28 cellular contexts compared by ENCODE assay signal in genomic region chr19:41136636-41137035, GRCh38. TPM values are rescaled to one million over a fixed set of nuclear protein-coding genes. Genes with fewer than 3 reads are reported as not detected.
DNase-seq lines count a peak whose midpoint lies in the region; ATAC-seq, FAIRE-seq and TF ChIP-seq lines count a peak whose summit lies in the region.
"Had no signal": no experiment of that assay in that cellular context is flagged by ENCODE, and none has a peak within 500 bp of the region (broad histone marks: within the 10 kb centered on the region; RNA-seq: fewer than 3 reads in every experiment).

No MANE protein-coding gene starts in this region.

- ATAC-seq in activated CD4-positive, alpha-beta T cell treated with anti-CD3 and anti-CD28 coated beads for 36 hours = no peak
- ATAC-seq in right lobe of liver = no peak
- ATAC-seq: PC-3 had no signal

- DNase-seq in activated CD4-positive, alpha-beta T cell treated with anti-CD3 and anti-CD28 coated beads for 36 hours = no peak
- DNase-seq in activated CD4-positive, alpha-beta T cell treated with anti-CD3 and anti-CD28 coated beads, Interleukin-2, amount 50 U/mL, for 48 hours = no peak
- DNase-seq in MV-4-11 (lab: John Stamatoyannopoulos, UW) (peak; percentile 16), osteocyte (ENCODE audit: extremely low spot score, unreplicated experiment) (no peak), right lobe of liver (no peak), H54 (ENCODE audit: insufficient read length, low spot score) (no peak), CD1c-positive myeloid dendritic cell (ENCODE audit: extremely low spot score) (no peak)
- DNase-seq: activated CD8-positive, alpha-beta memory T cell treated with anti-CD3 and anti-CD28 coated beads, Interleukin-2, amount 50 U/mL, for 4 hours; activated naive CD4-positive, alpha-beta T cell; DMS 273 treated with DMSO at 0.1 percent for 48 hours; GDM1; heart right ventricle; lower lobe of right lung; NCI-H1694 treated with DMSO at 0.1 percent for 48 hours; PC-3; SHP77 treated with DMSO at 0.1 percent for 48 hours; upper lobe of right lung had no signal

- peak overlapping the region; percentile 22 for H3K9ac ChIP-seq in iPS-18a (ENCODE audit: low read length)

- H3K27ac Mint-ChIP-seq in activated CD4-positive, alpha-beta T cell treated with anti-CD3 and anti-CD28 coated beads for 36 hours = no peak overlapping the region
- no peak overlapping the region for H3K27ac Mint-ChIP-seq in osteocyte (ENCODE audit: unreplicated experiment)
- H3K27ac Mint-ChIP-seq: stimulated activated naive CD8-positive, alpha-beta T cell treated with anti-CD3 and anti-CD28 coated beads, Interleukin-15, Interleukin-2, amounts not matched to agents 100 ng/mL and 50 ng/mL, for 24 hours had no signal

- POLR2A ChIA-PET in activated CD4-positive, alpha-beta T cell treated with anti-CD3 and anti-CD28 coated beads for 36 hours (lab: Charles Lee) = no interaction called here

- peak overlapping the region; percentile 38 for H3K4me3 ChIP-seq in iPS-18a (ENCODE audit: low read length)
- peak overlapping the region in 1 of 3 donors; percentile 51 for H3K4me3 ChIP-seq in right lobe of liver
- H3K4me3 ChIP-seq: HAP-1 had no signal

- H3K36me3 ChIP-seq in iPS-18a (ENCODE audit: control insufficient read depth, low read depth, low read length) (no peaks in the 10 kb centered on the region), right lobe of liver (no peaks in the 10 kb centered on the region)
- H3K36me3 ChIP-seq: HAP-1, heart right ventricle, lower lobe of right lung, prostate gland, upper lobe of right lung had no signal

- H3K4me3 Mint-ChIP-seq in activated CD4-positive, alpha-beta T cell treated with anti-CD3 and anti-CD28 coated beads for 36 hours = peak overlapping the region; percentile 76
- peak overlapping the region; percentile 18 for H3K4me3 Mint-ChIP-seq in osteocyte (ENCODE audit: unreplicated experiment)

- peaks cover 9% of the 10 kb centered on the region for H3K4me1 Mint-ChIP-seq in activated CD4-positive, alpha-beta T cell treated with anti-CD3 and anti-CD28 coated beads for 36 hours
- peaks cover 8% of the 10 kb centered on the region for H3K4me1 Mint-ChIP-seq in osteocyte (ENCODE audit: unreplicated experiment)

- no peaks in the 10 kb centered on the region for H3K36me3 Mint-ChIP-seq in activated CD4-positive, alpha-beta T cell treated with anti-CD3 and anti-CD28 coated beads for 36 hours (ENCODE audit: low read depth)
- H3K36me3 Mint-ChIP-seq in osteocyte (ENCODE audit: unreplicated experiment) = no peaks in the 10 kb centered on the region

- TF ChIP-seq CTCF in osteocyte (IDR thresholded peaks at IDR 0.05) (no peak), right lobe of liver (IDR thresholded peaks at IDR 0.05) (no peak)

- CTCF ChIA-PET in activated CD4-positive, alpha-beta T cell treated with anti-CD3 and anti-CD28 coated beads for 36 hours (lab: Charles Lee) = no interaction called here

- intact Hi-C loops in activated CD4-positive, alpha-beta T cell treated with anti-CD3 and anti-CD28 coated beads for 36 hours (cut with DNase I, micrococcal nuclease) = no loop called here
- intact Hi-C loops in right lobe of liver (cut with DNase I) = no loop called here

- WGBS in right lobe of liver (ENCODE audit: insufficient coverage, low coverage, low lambda C conversion rate, missing lambda C conversion rate) = 77% methylated on average over 12 of the region's 14 CpGs

- no peak for FAIRE-seq in H54 (lab: Jason Lieb, UNC)
- FAIRE-seq: A204.1, colon, islet of Langerhans had no signal

- H3K27me3 ChIP-seq in iPS-18a (ENCODE audit: control insufficient read depth, insufficient read depth, low read length) (peaks cover 8% of the 10 kb centered on the region), right lobe of liver (no peaks in the 10 kb centered on the region)
- H3K27me3 ChIP-seq: upper lobe of right lung had no signal

- H3K9me3 Mint-ChIP-seq in activated CD4-positive, alpha-beta T cell treated with anti-CD3 and anti-CD28 coated beads for 36 hours (ENCODE audit: low read depth) = no peaks in the 10 kb centered on the region
- no peaks in the 10 kb centered on the region for H3K9me3 Mint-ChIP-seq in osteocyte (ENCODE audit: unreplicated experiment)
- H3K9me3 Mint-ChIP-seq: stimulated activated naive CD8-positive, alpha-beta T cell treated with anti-CD3 and anti-CD28 coated beads, Interleukin-15, Interleukin-2, amounts not matched to agents 100 ng/mL and 50 ng/mL, for 24 hours had no signal

- no peaks in the 10 kb centered on the region for H3K9me3 ChIP-seq in iPS-18a (ENCODE audit: control insufficient read depth, low read depth, low read length)
- H3K9me3 ChIP-seq in right lobe of liver = no peaks in the 10 kb centered on the region
- H3K9me3 ChIP-seq: HAP-1, heart right ventricle, lower lobe of right lung, prostate gland, upper lobe of right lung had no signal

- H3K4me1 ChIP-seq in iPS-18a (ENCODE audit: control insufficient read depth, low read depth, low read length) (peaks cover 5% of the 10 kb centered on the region), right lobe of liver (peaks cover 0 to 6% (median 0%) of the 10 kb centered on the region in 4 donors)
- H3K4me1 ChIP-seq: HAP-1, lower lobe of right lung, prostate gland, upper lobe of right lung had no signal

- TF ChIP-seq POLR2A in right lobe of liver (IDR thresholded peaks at IDR 0.05) (no peak), H54 (IDR thresholded peaks at IDR 0.05; ENCODE audit: low read depth, low read length) (no peak)

- peaks cover 9% of the 10 kb centered on the region for H3K27me3 Mint-ChIP-seq in activated CD4-positive, alpha-beta T cell treated with anti-CD3 and anti-CD28 coated beads for 36 hours
- H3K27me3 Mint-ChIP-seq in osteocyte (ENCODE audit: unreplicated experiment) = peaks cover 23% of the 10 kb centered on the region

- no peak overlapping the region for H3K27ac ChIP-seq in iPS-18a (ENCODE audit: low read length)
- no peak overlapping the region for H3K27ac ChIP-seq in right lobe of liver
- H3K27ac ChIP-seq: prostate gland had no signal

RNA-seq across cellular contexts. Expression of gene CYP2F1, which starts 22.4 kb away (rescaled TPM):
- not detected for total RNA-seq in activated CD4-positive, alpha-beta T cell treated with anti-CD3 and anti-CD28 coated beads for 36 hours
- total RNA-seq in osteocyte (not detected in 2 replicates), right lobe of liver (not detected)
- total RNA-seq: heart right ventricle; M059J; myocyte; PC-3; skeletal muscle tissue; T-helper 1 cell treated with Interleukin-12 subunit alpha and Interleukin-12 subunit beta and Interleukin-4 antibody, amounts not matched to agents 30 ng/mL and 1 ng/mL, for 36 hours; upper lobe of right lung had no signal

RNA-seq across cellular contexts. Expression of gene CYP2A13, which starts 48.4 kb away (rescaled TPM):
- total RNA-seq in activated CD4-positive, alpha-beta T cell treated with anti-CD3 and anti-CD28 coated beads for 36 hours = not detected
- total RNA-seq in osteocyte (not detected in 2 replicates), right lobe of liver (10 to 100 TPM in 1 of 6 experiments, 1 to 10 TPM in 1, under 1 TPM in 1, not detected in 3; 0.73 to 15.8 (median 2.1) TPM)
- total RNA-seq: heart right ventricle; lower lobe of right lung; M059J; myocyte; PC-3; prostate gland; skeletal muscle tissue; T-helper 1 cell treated with Interleukin-12 subunit alpha and Interleukin-12 subunit beta and Interleukin-4 antibody, amounts not matched to agents 30 ng/mL and 1 ng/mL, for 36 hours; upper lobe of right lung had no signal

RNA-seq across cellular contexts. Expression of gene CYP2S1, which starts 56.4 kb away (rescaled TPM):
- total RNA-seq in activated CD4-positive, alpha-beta T cell treated with anti-CD3 and anti-CD28 coated beads for 36 hours = under 1 TPM; 0.46 to 0.84 TPM
- not detected in 2 replicates for total RNA-seq in osteocyte
- 1 to 10 TPM in 3 of 6 experiments, under 1 TPM in 3; 0.54 to 1.9 (median 0.99) TPM for total RNA-seq in right lobe of liver
- total RNA-seq: myocyte had no signal
